25 cellular contexts compared by ENCODE assay signal in genomic region chr20:217266-217665, GRCh38. TPM values are rescaled to one million over a fixed set of nuclear protein-coding genes. Genes with fewer than 3 reads are reported as not detected.
DNase-seq lines count a peak whose midpoint lies in the region; ATAC-seq and TF ChIP-seq lines count a peak whose summit lies in the region.
"Had no signal": no experiment of that assay in that cellular context is flagged by ENCODE, and none has a peak within 500 bp of the region (broad histone marks: within the 10 kb centered on the region; RNA-seq: fewer than 3 reads in every experiment).

No MANE protein-coding gene starts in this region.

- H3K4me1 ChIP-seq in right atrium auricular region (no peaks in the 10 kb centered on the region), heart right ventricle (peaks cover 0 to 20% (median 0%) of the 10 kb centered on the region in 9 donors), hepatocyte (ENCODE audit: insufficient read depth) (no peaks in the 10 kb centered on the region)
- H3K4me1 ChIP-seq: A549, BE2C had no signal

- peak; percentile 77 for ATAC-seq in Right ventricle myocardium superior (ENCODE audit: poor library complexity)
- ATAC-seq in heart right ventricle, result peak; percentile 73 to 96 (median 93)
- peak; percentile 95 for ATAC-seq in left ventricle myocardium superior
- no peak for ATAC-seq in GM21717 (IDR thresholded peaks at IDR 0.05; ENCODE audit: unreplicated experiment)
- ATAC-seq: A549 had no signal

- H3K9me2 ChIP-seq in hepatocyte (replicated peaks; ENCODE audit: insufficient read depth), result no peaks in the 10 kb centered on the region

- no peaks in the 10 kb centered on the region for H3K36me3 ChIP-seq in right atrium auricular region
- H3K36me3 ChIP-seq in heart right ventricle, result no peaks in the 10 kb centered on the region
- no peaks in the 10 kb centered on the region for H3K36me3 ChIP-seq in hepatocyte (replicated peaks; ENCODE audit: insufficient read depth, low read depth)
- H3K36me3 ChIP-seq: BE2C had no signal

- H3K9me3 ChIP-seq in right atrium auricular region (no peaks in the 10 kb centered on the region), heart right ventricle (no peaks in the 10 kb centered on the region), hepatocyte (ENCODE audit: low read depth) (no peaks in the 10 kb centered on the region)
- H3K9me3 ChIP-seq: A549, BE2C had no signal

- no peaks in the 10 kb centered on the region for H3K27me3 ChIP-seq in right atrium auricular region
- H3K27me3 ChIP-seq in heart right ventricle, result peaks cover 0 to 29% (median 4%) of the 10 kb centered on the region in 7 donors
- peaks cover 12% of the 10 kb centered on the region for H3K27me3 ChIP-seq in hepatocyte
- H3K27me3 ChIP-seq: BE2C had no signal

- H3K27ac ChIP-seq in right atrium auricular region (peak overlapping the region in 1 of 2 donors; percentile 68), heart right ventricle (peak overlapping the region in 9 of 10 donors; percentile 33 to 81 (median 72)), hepatocyte (no peak overlapping the region)
- H3K27ac ChIP-seq: A549, GM23248 had no signal

- DNase-seq in Right ventricle myocardium superior (no peak), right atrium auricular region (ENCODE audit: low spot score) (no peak), heart right ventricle (peak in 1 of 2 donors; percentile 24), left ventricle myocardium superior (no peak), hepatocyte (ENCODE audit: low spot score) (no peak), HPDE6-E6E7 (ENCODE audit: extremely low spot score) (no peak)
- DNase-seq: 8988T; ACHN; AML-193; BE2C; C1 segment of cervical spinal cord; Calu3; CD4-positive, alpha-beta memory T cell; COR-L47; DMS53; DMS79 treated with DMSO at 0.1 percent for 48 hours; GF-D8; GM23248; H7; HCEC 1CT had no signal

- intact Hi-C loops in Right ventricle myocardium superior (cut with DNase I) (no loop called here), heart right ventricle (cut with DNase I) (loop anchor here in 1 of 10 donors (10.0 kb wide), 1 partner anchor 118 kb away; no protein-coding TSS in a partner anchor), left ventricle myocardium superior (cut with micrococcal nuclease) (no loop called here)

- WGBS in heart right ventricle, 2 donors, result 18 to 25% methylated on average over 1 of the region's 1 CpG
- WGBS in hepatocyte (ENCODE audit: low lambda C conversion rate, missing lambda C conversion rate), result 86% methylated on average over 1 of the region's 1 CpG

- no peak overlapping the region for H3K4me2 ChIP-seq in hepatocyte
- H3K4me2 ChIP-seq: A549 had no signal

- no peaks in the 10 kb centered on the region for H3K79me2 ChIP-seq in hepatocyte

- no peaks in the 10 kb centered on the region for H4K20me1 ChIP-seq in hepatocyte (ENCODE audit: insufficient read depth, poor library complexity, severe bottlenecking)

- H2AFZ ChIP-seq in hepatocyte, result no peak overlapping the region
- H2AFZ ChIP-seq: GM23248 had no signal

- no peak overlapping the region for H3K4me3 ChIP-seq in right atrium auricular region
- no peak overlapping the region for H3K4me3 ChIP-seq in heart right ventricle
- no peak overlapping the region for H3K4me3 ChIP-seq in hepatocyte
- H3K4me3 ChIP-seq: A549, GM23248 had no signal

- TF ChIP-seq CTCF in right atrium auricular region (IDR thresholded peaks at IDR 0.05) (no peak), heart right ventricle (IDR thresholded peaks at IDR 0.05) (no peak), hepatocyte (IDR thresholded peaks at IDR 0.05; ENCODE audit: poor library complexity) (no peak)

RNA-seq across cellular contexts. Expression of gene DEFB129, which starts 9.8 kb away (rescaled TPM):
- total RNA-seq in Right ventricle myocardium superior (not detected), right atrium auricular region (not detected), heart right ventricle (not detected), left ventricle myocardium superior (not detected), hepatocyte (not detected in 2 replicates)
- polyA plus RNA-seq in heart right ventricle (not detected), hepatocyte (not detected in 2 replicates)
- total RNA-seq: Calu3; CD4-positive, alpha-beta memory T cell; Daoy; G401; GM23248; H1; H7 had no signal
- polyA plus RNA-seq: A549; CD4-positive, alpha-beta memory T cell; GM23248; H1 had no signal

RNA-seq across cellular contexts. Expression of gene DEFB128, which starts 27.8 kb away (rescaled TPM):
- total RNA-seq in Right ventricle myocardium superior (not detected), right atrium auricular region (not detected), heart right ventricle (not detected), left ventricle myocardium superior (not detected), hepatocyte (not detected in 2 replicates)
- polyA plus RNA-seq in heart right ventricle (not detected), hepatocyte (not detected in 2 replicates)
- total RNA-seq: Calu3; CD4-positive, alpha-beta memory T cell; Daoy; G401; GM23248; H1; H7 had no signal
- polyA plus RNA-seq: A549; CD4-positive, alpha-beta memory T cell; GM23248; H1 had no signal

RNA-seq across cellular contexts. Expression of gene DEFB132, which starts 40.3 kb away (rescaled TPM):
- total RNA-seq in Right ventricle myocardium superior (not detected), right atrium auricular region (not detected), heart right ventricle (under 1 TPM in 2 of 10 donors, not detected in 8; 0.12 to 0.30 TPM), left ventricle myocardium superior (not detected), hepatocyte (not detected in 2 replicates)
- polyA plus RNA-seq in heart right ventricle (not detected), hepatocyte (not detected in 2 replicates)
- total RNA-seq: Calu3; CD4-positive, alpha-beta memory T cell; Daoy; G401; GM23248; H1; H7 had no signal
- polyA plus RNA-seq: A549; CD4-positive, alpha-beta memory T cell; GM23248; H1 had no signal
